In the genomic region with DNA sequence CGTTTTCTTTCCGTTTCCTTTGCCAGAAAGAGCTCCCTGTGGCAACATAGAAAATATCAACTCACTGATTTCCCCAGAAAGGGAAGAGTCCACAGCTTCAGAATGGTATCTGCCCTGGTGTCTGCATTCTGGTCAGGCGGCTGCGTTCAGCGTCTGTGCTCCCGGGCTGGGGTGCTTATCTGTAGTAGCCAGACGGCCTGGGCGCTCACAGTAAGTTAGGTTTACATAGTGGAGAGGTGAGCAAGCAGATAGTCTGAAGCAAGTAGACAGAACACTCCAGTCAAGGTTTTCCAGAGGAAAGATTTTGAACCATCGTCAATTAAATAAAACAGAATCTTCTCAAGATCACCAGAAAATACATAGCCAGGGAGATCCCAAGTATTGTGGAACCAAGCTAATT, we compare ENCODE assay signal across 1 cellular context. TPM values are rescaled to one million over a fixed set of nuclear protein-coding genes. Genes with fewer than 3 reads are reported as not detected.
"Had no signal": no experiment of that assay in that cellular context is flagged by ENCODE, and none has a peak within 500 bp of the region (broad histone marks: within the 10 kb centered on the region; RNA-seq: fewer than 3 reads in every experiment).

No MANE protein-coding gene starts in this region.

RNA-seq across cellular contexts. Expression of a gene that starts 29.4 kb away (rescaled TPM):
- total RNA-seq: bronchial epithelial cell had no signal
